Comparison of ENCODE assay signal across 10 cellular contexts in the genomic region with DNA sequence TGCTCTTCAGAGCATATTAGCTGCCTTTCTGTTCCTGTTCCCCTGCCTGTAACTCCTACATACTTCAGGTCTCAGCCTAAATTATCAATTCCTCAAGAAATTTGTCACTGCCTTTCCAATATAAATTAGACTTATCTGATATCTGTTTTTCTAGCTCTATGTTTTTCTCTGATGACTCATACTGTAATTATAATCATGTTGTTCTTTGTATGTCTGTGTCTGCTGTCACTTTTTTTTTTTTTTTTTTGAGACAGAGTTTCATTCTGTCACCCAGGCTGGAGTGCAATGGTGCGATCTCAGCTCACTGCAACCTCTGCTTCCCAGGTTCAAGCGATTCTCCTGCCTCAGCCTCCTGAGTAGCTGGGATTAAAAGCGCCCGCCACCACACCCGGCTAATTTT. TPM values are rescaled to one million over a fixed set of nuclear protein-coding genes. Genes with fewer than 3 reads are reported as not detected.
DNase-seq lines count a peak whose midpoint lies in the region; FAIRE-seq and TF ChIP-seq lines count a peak whose summit lies in the region.
"Not testable (repeated sequence)": the region's sequence is repeated elsewhere in the genome, so short reads cannot be mapped to it uniquely, and the experiment has no call there.
"Had no signal": no experiment of that assay in that cellular context is flagged by ENCODE, and none has a peak within 500 bp of the region (broad histone marks: within the 10 kb centered on the region; RNA-seq: fewer than 3 reads in every experiment).

No MANE protein-coding gene starts in this region.

- not testable (repeated sequence) for H3K4me3 Mint-ChIP-seq in neural progenitor cell

- H3F3A ChIP-seq in neural progenitor cell (ENCODE audit: low read depth): peaks cover 11% of the 10 kb centered on the region

- H3K27ac Mint-ChIP-seq in neural progenitor cell: peak overlapping the region; percentile 1

- POLR2A ChIA-PET in HEK293 (lab: Yijun Ruan, JAX): not testable (repeated sequence)
- POLR2A ChIA-PET in HEK293T (lab: Yijun Ruan, JAX): interaction anchor here (0.6 kb wide), 1 partner anchor 15 kb away, joined by 3 read pairs; no protein-coding TSS in a partner anchor

- CTCF ChIA-PET in HEK293 (lab: Yijun Ruan, JAX) (interaction anchor here (0.8 to 1.3 kb wide), 3 partner anchors 19 to 28 kb away, joined by 3 to 5 read pairs (median 3); no protein-coding TSS in a partner anchor), HEK293T (lab: Yijun Ruan, JAX) (interaction anchor here (0.7 to 1.5 kb wide), 4 partner anchors 20 to 139 kb away, joined by 3 to 6 read pairs (median 4); a partner anchor contains a TSS)

- H3K9me3 ChIP-seq in HEK293 (ENCODE audit: control insufficient read depth, insufficient read depth, low read depth, low read length); neural progenitor cell (ENCODE audit: low read depth): not testable (repeated sequence)

- DNase-seq in HEK293T (ENCODE audit: extremely low spot score); neural progenitor cell (ENCODE audit: low spot score): not testable (repeated sequence)
- peak; percentile 4 for DNase-seq in bronchial epithelial cell (ENCODE audit: low read depth)

- H3K4me3 ChIP-seq in HEK293 (ENCODE audit: low read depth, low read length); bronchial epithelial cell (ENCODE audit: low read depth, low read length); neural progenitor cell: not testable (repeated sequence)

- not testable (repeated sequence) for H3K27ac ChIP-seq in HEK293 (ENCODE audit: extremely low read depth, low read depth, low read length); neural progenitor cell

- H3K27me3 Mint-ChIP-seq in neural progenitor cell (ENCODE audit: insufficient read depth, low read depth): not testable (repeated sequence)

- H3K36me3 Mint-ChIP-seq in neural progenitor cell: not testable (repeated sequence)

- not testable (repeated sequence) for H3K9ac ChIP-seq in neural progenitor cell

- H3K36me3 ChIP-seq in HEK293 (ENCODE audit: control insufficient read depth in 2 of 2, insufficient read depth in 1 of 2, low read length in 2 of 2); bronchial epithelial cell (ENCODE audit: control insufficient read depth, insufficient read depth, low read length); neural progenitor cell: not testable (repeated sequence)

- FAIRE-seq in bronchial epithelial cell (lab: Jason Lieb, UNC): not testable (repeated sequence)

- not testable (repeated sequence) for H2AFZ ChIP-seq in neural progenitor cell (replicated peaks)

- H3K4me2 ChIP-seq in neural progenitor cell: not testable (repeated sequence)

- H3K4me1 ChIP-seq in HEK293 (ENCODE audit: control insufficient read depth, insufficient read depth, low read length): not testable (repeated sequence)
- H3K4me1 ChIP-seq in neural progenitor cell: peaks cover 12% of the 10 kb centered on the region

- not testable (repeated sequence) for TF ChIP-seq CTCF in HEK293 (tag by site-specific recombination; IDR thresholded peaks at IDR 0.05); bronchial epithelial cell (IDR thresholded peaks at IDR 0.05; ENCODE audit: insufficient read depth, low read length, severe bottlenecking); neural progenitor cell (IDR thresholded peaks at IDR 0.05)

- H3K4me1 Mint-ChIP-seq in neural progenitor cell: peaks cover 27% of the 10 kb centered on the region

- not testable (repeated sequence) for H3K79me2 ChIP-seq in neural progenitor cell (ENCODE audit: low read depth)

- not testable (repeated sequence) for H3K27me3 ChIP-seq in bronchial epithelial cell (ENCODE audit: control insufficient read depth, insufficient read depth, low read length); neural progenitor cell

- not testable (repeated sequence) for H3K9me3 Mint-ChIP-seq in neural progenitor cell

- H4K20me1 ChIP-seq in neural progenitor cell (ENCODE audit: low read depth): not testable (repeated sequence)

TF ChIP-seq in HEK293, 187 proteins besides CTCF, POLR2A, EP300 and RAD21:
- TF ChIP-seq SP7 (tag by site-specific recombination; IDR thresholded peaks at IDR 0.05): peak; percentile 28; the same call in 1 of the 2 replicates
- 0 out of 2 replicates have a peak, but pooled peaks have one; percentile 19 for TF ChIP-seq ZBTB17 (tag by site-specific recombination; IDR thresholded peaks at IDR 0.05)
- TF ChIP-seq FEZF1 (tag by site-specific recombination; IDR thresholded peaks at IDR 0.05): 0 out of 2 replicates have a peak, but pooled peaks have one; percentile 22
- TF ChIP-seq, protein P1, sequence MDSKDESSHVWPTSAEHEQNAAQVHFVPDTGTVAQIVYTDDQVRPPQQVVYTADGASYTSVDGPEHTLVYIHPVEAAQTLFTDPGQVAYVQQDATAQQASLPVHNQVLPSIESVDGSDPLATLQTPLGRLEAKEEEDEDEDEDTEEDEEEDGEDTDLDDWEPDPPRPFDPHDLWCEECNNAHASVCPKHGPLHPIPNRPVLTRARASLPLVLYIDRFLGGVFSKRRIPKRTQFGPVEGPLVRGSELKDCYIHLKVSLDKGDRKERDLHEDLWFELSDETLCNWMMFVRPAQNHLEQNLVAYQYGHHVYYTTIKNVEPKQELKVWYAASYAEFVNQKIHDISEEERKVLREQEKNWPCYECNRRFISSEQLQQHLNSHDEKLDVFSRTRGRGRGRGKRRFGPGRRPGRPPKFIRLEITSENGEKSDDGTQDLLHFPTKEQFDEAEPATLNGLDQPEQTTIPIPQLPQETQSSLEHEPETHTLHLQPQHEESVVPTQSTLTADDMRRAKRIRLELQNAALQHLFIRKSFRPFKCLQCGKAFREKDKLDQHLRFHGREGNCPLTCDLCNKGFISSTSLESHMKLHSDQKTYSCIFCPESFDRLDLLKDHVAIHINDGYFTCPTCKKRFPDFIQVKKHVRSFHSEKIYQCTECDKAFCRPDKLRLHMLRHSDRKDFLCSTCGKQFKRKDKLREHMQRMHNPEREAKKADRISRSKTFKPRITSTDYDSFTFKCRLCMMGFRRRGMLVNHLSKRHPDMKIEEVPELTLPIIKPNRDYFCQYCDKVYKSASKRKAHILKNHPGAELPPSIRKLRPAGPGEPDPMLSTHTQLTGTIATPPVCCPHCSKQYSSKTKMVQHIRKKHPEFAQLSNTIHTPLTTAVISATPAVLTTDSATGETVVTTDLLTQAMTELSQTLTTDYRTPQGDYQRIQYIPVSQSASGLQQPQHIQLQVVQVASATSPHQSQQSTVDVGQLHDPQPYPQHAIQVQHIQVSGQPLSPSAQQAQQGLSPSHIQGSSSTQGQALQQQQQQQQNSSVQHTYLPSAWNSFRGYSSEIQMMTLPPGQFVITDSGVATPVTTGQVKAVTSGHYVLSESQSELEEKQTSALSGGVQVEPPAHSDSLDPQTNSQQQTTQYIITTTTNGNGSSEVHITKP (tag by site-specific recombination; IDR thresholded peaks at IDR 0.05): peak; percentile 61; the same call in 1 of the 2 replicates

TF ChIP-seq in HEK293T, 16 proteins besides CTCF, POLR2A, EP300 and RAD21:
- TF ChIP-seq, protein P2, sequence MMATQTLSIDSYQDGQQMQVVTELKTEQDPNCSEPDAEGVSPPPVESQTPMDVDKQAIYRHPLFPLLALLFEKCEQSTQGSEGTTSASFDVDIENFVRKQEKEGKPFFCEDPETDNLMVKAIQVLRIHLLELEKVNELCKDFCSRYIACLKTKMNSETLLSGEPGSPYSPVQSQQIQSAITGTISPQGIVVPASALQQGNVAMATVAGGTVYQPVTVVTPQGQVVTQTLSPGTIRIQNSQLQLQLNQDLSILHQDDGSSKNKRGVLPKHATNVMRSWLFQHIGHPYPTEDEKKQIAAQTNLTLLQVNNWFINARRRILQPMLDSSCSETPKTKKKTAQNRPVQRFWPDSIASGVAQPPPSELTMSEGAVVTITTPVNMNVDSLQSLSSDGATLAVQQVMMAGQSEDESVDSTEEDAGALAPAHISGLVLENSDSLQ (IDR thresholded peaks at IDR 0.05): peak; percentile 9; the same call in 1 of the 2 replicates
- peak; percentile 79 for TF ChIP-seq ZNF384 (IDR thresholded peaks at IDR 0.05)
TF ChIP-seq in HEK293T: peak in this region for 2; not testable (repeated sequence) for 14.

RNA-seq across cellular contexts. Expression of a gene that starts 27.6 kb away (rescaled TPM):
- total RNA-seq in bronchial epithelial cell (0.79 and 0.90 TPM in 2 replicates), neural progenitor cell (ENCODE audit: low replicate concordance) (251 and 278 TPM in 2 replicates)
- total RNA-seq: B cell; CD4-positive, alpha-beta memory T cell; CD4-positive, alpha-beta T cell; CD4-positive, CD25-positive, alpha-beta regulatory T cell; CD8-positive, alpha-beta memory T cell; CD8-positive, alpha-beta T cell had no signal

Comparison
In these comparisons a context has a peak if more than half of its experiments do, and no peak if none do; other contexts are left out.
1. RNA of a gene that starts 27.6 kb away (total RNA-seq): 251 to 278 TPM in neural progenitor cell; 0.79 to 0.90 TPM in bronchial epithelial cell; every median in the first group is over 100 times any median in the second.